14 cellular contexts compared by ENCODE assay signal in the genomic region with DNA sequence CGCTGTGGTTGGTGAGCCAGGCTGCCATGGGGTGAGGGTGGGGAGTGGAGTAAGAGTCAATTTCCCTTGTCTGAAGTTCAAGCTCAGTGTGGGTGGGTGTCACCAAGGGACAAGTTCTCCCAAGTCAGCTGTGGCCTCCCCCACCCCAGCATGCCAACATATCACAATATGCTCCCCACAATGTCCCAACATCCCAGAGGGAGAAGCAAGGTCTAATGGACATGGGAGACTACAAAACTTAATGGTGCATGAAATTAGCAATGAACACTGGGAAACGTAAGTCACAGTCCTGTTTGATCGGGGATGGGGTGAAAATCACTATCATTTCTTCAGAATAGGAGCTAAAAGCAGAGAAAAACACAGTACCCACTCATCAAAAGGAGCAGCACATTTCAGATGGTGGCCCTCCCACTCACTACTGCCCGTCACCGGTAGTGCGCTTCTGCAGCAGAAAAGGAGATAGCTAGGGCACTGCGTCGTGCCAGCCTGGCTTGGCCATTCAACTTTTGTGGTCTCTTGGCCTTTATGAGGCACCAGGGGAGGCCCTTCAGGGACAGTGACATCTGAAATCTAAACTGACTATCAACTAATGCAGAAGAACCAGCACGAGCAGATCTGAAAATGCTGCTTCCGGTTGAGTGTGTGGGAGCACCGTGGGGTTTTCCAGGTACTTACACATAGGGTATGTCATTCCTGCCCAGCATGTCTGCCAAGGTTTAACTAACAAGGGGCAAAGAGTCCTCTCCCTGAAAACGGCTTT. TPM values are rescaled to one million over a fixed set of nuclear protein-coding genes. Genes with fewer than 3 reads are reported as not detected.
DNase-seq lines count a peak whose midpoint lies in the region; ATAC-seq, FAIRE-seq and TF ChIP-seq lines count a peak whose summit lies in the region.
"Had no signal": no experiment of that assay in that cellular context is flagged by ENCODE, and none has a peak within 500 bp of the region (broad histone marks: within the 10 kb centered on the region; RNA-seq: fewer than 3 reads in every experiment).

No MANE protein-coding gene starts in this region.

- H3K4me3 Mint-ChIP-seq in central memory CD8-positive, alpha-beta T cell = no peak overlapping the region
- H3K4me3 Mint-ChIP-seq: naive B cell had no signal

- H3K4me3 ChIP-seq in SJSA1 (no peak overlapping the region), mucosa of descending colon (no peak overlapping the region)
- H3K4me3 ChIP-seq: heart right ventricle had no signal

- H3K36me3 Mint-ChIP-seq in central memory CD8-positive, alpha-beta T cell (ENCODE audit: insufficient read depth) = peaks cover 2% of the 10 kb centered on the region
- H3K36me3 Mint-ChIP-seq: naive B cell had no signal

- no peaks in the 10 kb centered on the region for H3K9me3 Mint-ChIP-seq in central memory CD8-positive, alpha-beta T cell
- H3K9me3 Mint-ChIP-seq: naive B cell had no signal

- H3K27ac Mint-ChIP-seq in central memory CD8-positive, alpha-beta T cell (ENCODE audit: low read depth) = no peak overlapping the region

- intact Hi-C loops in mucosa of descending colon (cut with DNase I, micrococcal nuclease) = no loop called here

- H3K9me3 ChIP-seq in SJSA1 (replicated peaks) (no peaks in the 10 kb centered on the region), mucosa of descending colon (no peaks in the 10 kb centered on the region)
- H3K9me3 ChIP-seq: heart right ventricle had no signal

- peaks cover 11% of the 10 kb centered on the region for H3K4me1 Mint-ChIP-seq in central memory CD8-positive, alpha-beta T cell
- H3K4me1 Mint-ChIP-seq: naive B cell had no signal

- no peak for FAIRE-seq in RCC 7860 (lab: Jason Lieb, UNC)

- ATAC-seq in central memory CD8-positive, alpha-beta T cell (replicated peaks; ENCODE audit: extremely low read depth, poor library complexity, severe bottlenecking) = peak; percentile 52
- ATAC-seq in mucosa of descending colon (no peak), HG03139 (IDR thresholded peaks at IDR 0.05; ENCODE audit: unreplicated experiment) (no peak), GM18520 (IDR thresholded peaks at IDR 0.05; ENCODE audit: unreplicated experiment) (no peak)
- ATAC-seq: heart right ventricle, left colon had no signal

- H3K4me1 ChIP-seq in SJSA1 (replicated peaks) (peaks cover 41% of the 10 kb centered on the region), mucosa of descending colon (ENCODE audit: low read depth) (no peaks in the 10 kb centered on the region)
- H3K4me1 ChIP-seq: heart right ventricle had no signal

- DNase-seq in SJSA1 (ENCODE audit: low read depth in 1 of 2, low spot score in 2 of 2) (no peak), mucosa of descending colon (no peak), RCC 7860 (ENCODE audit: low spot score) (no peak)
- DNase-seq in activated CD4-positive, alpha-beta T cell treated with anti-CD3 and anti-CD28 coated beads for 48 hours = peak; percentile 64
- no peak for DNase-seq in central memory CD8-positive, alpha-beta T cell (ENCODE audit: low spot score in 2 of 2)
- peak; percentile 36 to 52 for DNase-seq in stimulated activated CD4-positive, alpha-beta T cell treated with anti-CD3 and anti-CD28 coated beads, Interleukin-2, amount 100 ng/mL, for 48 hours
- DNase-seq: heart right ventricle, left colon, naive B cell, NCI-H2029, NCI-H748 treated with DMSO at 0.1 percent for 48 hours, T1000 had no signal

- H3K27ac ChIP-seq in SJSA1 = 0 out of 2 replicates have a peak overlapping the region, but pooled peaks have one; percentile 45
- H3K27ac ChIP-seq: heart right ventricle had no signal

- H3K27me3 Mint-ChIP-seq in central memory CD8-positive, alpha-beta T cell = no peaks in the 10 kb centered on the region

- no peaks in the 10 kb centered on the region for H3K27me3 ChIP-seq in SJSA1 (replicated peaks)
- H3K27me3 ChIP-seq: heart right ventricle had no signal

- H3K36me3 ChIP-seq in SJSA1 (no peaks in the 10 kb centered on the region), mucosa of descending colon (ENCODE audit: low read depth) (no peaks in the 10 kb centered on the region)
- H3K36me3 ChIP-seq: heart right ventricle had no signal

- TF ChIP-seq CTCF in mucosa of descending colon (IDR thresholded peaks at IDR 0.05) = no peak

RNA-seq across cellular contexts. Expression of gene NDFIP1, which starts 20.5 kb away (rescaled TPM):
- total RNA-seq in SJSA1 (2014; rRNA removed; shearing (Covaris generic)) = 76.1 and 77.2 TPM in 2 replicates
- total RNA-seq in mucosa of descending colon = 10 to 100 TPM; 45.7 to 53.2 (median 49.4) TPM

Comparison
In these comparisons a context has a peak if more than half of its experiments do, and no peak if none do; other contexts are left out.
1. DNase-seq: peak in activated CD4-positive, alpha-beta T cell treated with anti-CD3 and anti-CD28 coated beads for 48 hours (single experiment) and stimulated activated CD4-positive, alpha-beta T cell treated with anti-CD3 and anti-CD28 coated beads, Interleukin-2, amount 100 ng/mL, for 48 hours (2 of 2); none in SJSA1 (0 of 2), central memory CD8-positive, alpha-beta T cell (0 of 2), mucosa of descending colon (0 of 3) and RCC 7860 (single experiment).